ENCODE assay signal across 1 cellular context in genomic region chr3:115787818-115788217, GRCh38.
TF ChIP-seq lines count a peak whose summit lies in the region.

No MANE protein-coding gene starts in this region.

TF ChIP-seq in SK-N-SH, 30 proteins besides CTCF, POLR2A, EP300 and RAD21 (continued from another document):
- TF ChIP-seq MEF2A (IDR thresholded peaks at IDR 0.05; ENCODE audit: borderline replicate concordance, low read depth) (no peak), MAX (IDR thresholded peaks at IDR 0.05; ENCODE audit: low read depth) (no peak), FOXJ3 (CRISPR knock-in tag; IDR thresholded peaks at IDR 0.05) (no peak), TCF12 (IDR thresholded peaks at IDR 0.05) (no peak), USF2 (IDR thresholded peaks at IDR 0.05; ENCODE audit: borderline replicate concordance, low read depth, low read length) (no peak), NRF1 (IDR thresholded peaks at IDR 0.05; ENCODE audit: low read depth, low read length) (no peak), FOSL2 (IDR thresholded peaks at IDR 0.05; ENCODE audit: borderline replicate concordance, low read depth) (no peak)
